In genomic region chr3:157805553-157805952, GRCh38 we compare ENCODE assay signal across 41 cellular contexts.
"Had no signal": no experiment of that assay in that cellular context is flagged by ENCODE, and none has a peak within 500 bp of the region (broad histone marks: within the 10 kb centered on the region; RNA-seq: fewer than 3 reads in every experiment).

No MANE protein-coding gene starts in this region.

- H3K9me3 ChIP-seq: adrenal gland, body of pancreas, breast epithelium had no signal

- H3K27me3 Mint-ChIP-seq: activated naive CD4-positive, alpha-beta T cell treated with anti-CD3 and anti-CD28 coated beads, Interleukin-2, amount 10 ng/mL, durations not matched to agents 7 days and 5 days; activated naive CD8-positive, alpha-beta T cell treated with anti-CD3 and anti-CD28 coated beads for 36 hours; activated naive CD8-positive, alpha-beta T cell treated with anti-CD3 and anti-CD28 coated beads, Interleukin-2, amount 10 ng/mL, durations not matched to agents 7 days and 5 days; activated naive CD8-positive, alpha-beta T cell treated with anti-CD3 and anti-CD28 coated beads, Interleukin-2, amount 50 U/mL, for 24 hours; activated T-cell treated with anti-CD3 and anti-CD28 coated beads, Interleukin-2, amount 50 U/mL, for 24 hours; central memory CD8-positive, alpha-beta T cell had no signal

- H3K4me3 Mint-ChIP-seq: activated naive CD4-positive, alpha-beta T cell treated with anti-CD3 and anti-CD28 coated beads for 36 hours; activated naive CD4-positive, alpha-beta T cell treated with anti-CD3 and anti-CD28 coated beads, Interleukin-2, amount 10 ng/mL, durations not matched to agents 7 days and 5 days; activated naive CD4-positive, alpha-beta T cell treated with anti-CD3 and anti-CD28 coated beads, Interleukin-2, amount 50 U/mL, for 24 hours; activated naive CD8-positive, alpha-beta T cell; activated naive CD8-positive, alpha-beta T cell treated with anti-CD3 and anti-CD28 coated beads for 36 hours; activated naive CD8-positive, alpha-beta T cell treated with anti-CD3 and anti-CD28 coated beads, Interleukin-2, amount 10 ng/mL, durations not matched to agents 7 days and 5 days; activated naive CD8-positive, alpha-beta T cell treated with anti-CD3 and anti-CD28 coated beads, Interleukin-2, amount 50 U/mL, for 24 hours; activated T-cell treated with anti-CD3 and anti-CD28 coated beads, Interleukin-2, amount 50 U/mL, for 24 hours; activated T-cell treated with anti-CD3 and anti-CD28 coated beads, Interleukin-2, amount 50 U/mL, for 4 hours; activated T-cell treated with anti-CD3 and anti-CD28 coated beads, Interleukin-2, amount 50 U/mL, for 72 hours; activated T-helper 1 cell treated with anti-CD3 and anti-CD28 coated beads, Interleukin-12 subunit alpha, Interleukin-12 subunit beta, Interleukin-2, Interleukin-4 antibody, amounts not matched to agents 30 ng/mL and 10 ng/mL and 1 ng/mL, durations not matched to agents 14 hours and 24 hours and 36 hours; activated T-helper 17 cell treated with anti-CD3 and anti-CD28 coated beads, Interleukin-2, amount 50 U/mL, for 72 hours; brain; central memory CD8-positive, alpha-beta T cell had no signal

- H3K27ac Mint-ChIP-seq: activated naive CD4-positive, alpha-beta T cell treated with anti-CD3 and anti-CD28 coated beads for 36 hours; activated naive CD4-positive, alpha-beta T cell treated with anti-CD3 and anti-CD28 coated beads, Interleukin-2, amount 10 ng/mL, durations not matched to agents 7 days and 5 days; activated naive CD4-positive, alpha-beta T cell treated with anti-CD3 and anti-CD28 coated beads, Interleukin-2, amount 50 U/mL, for 24 hours; activated naive CD4-positive, alpha-beta T cell treated with anti-CD3 and anti-CD28 coated beads, Interleukin-2, amount 50 U/mL, for 72 hours; activated naive CD8-positive, alpha-beta T cell; activated naive CD8-positive, alpha-beta T cell treated with anti-CD3 and anti-CD28 coated beads for 36 hours; activated naive CD8-positive, alpha-beta T cell treated with anti-CD3 and anti-CD28 coated beads, Interleukin-2, amount 10 ng/mL, durations not matched to agents 7 days and 5 days; activated naive CD8-positive, alpha-beta T cell treated with anti-CD3 and anti-CD28 coated beads, Interleukin-2, amount 50 U/mL, for 24 hours; activated T-cell treated with anti-CD3 and anti-CD28 coated beads, Interleukin-2, amount 50 U/mL, for 24 hours; activated T-cell treated with anti-CD3 and anti-CD28 coated beads, Interleukin-2, amount 50 U/mL, for 72 hours; activated T-helper 1 cell treated with anti-CD3 and anti-CD28 coated beads, Interleukin-12 subunit alpha, Interleukin-12 subunit beta, Interleukin-2, Interleukin-4 antibody, amounts not matched to agents 30 ng/mL and 10 ng/mL and 1 ng/mL, durations not matched to agents 14 hours and 24 hours and 36 hours; activated T-helper 17 cell treated with anti-CD3 and anti-CD28 coated beads, Interleukin-2, amount 50 U/mL, for 72 hours; activated T-helper 2 cell treated with anti-CD3 and anti-CD28 coated beads, Interferon-gamma antibody, Interleukin-2, Interleukin-4, amounts not matched to agents 10 μg/mL and 5 μg/mL and 100 μg/mL, durations not matched to agents 14 hours and 24 hours and 36 hours; brain had no signal

- FAIRE-seq: astrocyte, bronchial epithelial cell had no signal

- DNase-seq: activated effector memory CD4-positive, alpha-beta T cell treated with anti-CD3 and anti-CD28 coated beads, Interleukin-2, amount 50 U/mL, for 16 hours; activated effector memory CD4-positive, alpha-beta T cell treated with Interleukin-2 at 50 U/mL for 16 hours; activated gamma-delta T cell; activated gamma-delta T cell treated with Interleukin-2 at 50 U/mL for 16 hours; activated naive CD4-positive, alpha-beta T cell; activated naive CD4-positive, alpha-beta T cell treated with anti-CD3 and anti-CD28 coated beads for 36 hours; activated naive CD4-positive, alpha-beta T cell treated with anti-CD3 and anti-CD28 coated beads, Interleukin-2, amount 10 ng/mL, durations not matched to agents 7 days and 5 days; activated naive CD4-positive, alpha-beta T cell treated with anti-CD3 and anti-CD28 coated beads, Interleukin-2, amount 50 U/mL, for 16 hours; activated naive CD4-positive, alpha-beta T cell treated with Interleukin-2 at 50 U/mL for 16 hours; activated naive CD8-positive, alpha-beta T cell treated with anti-CD3 and anti-CD28 coated beads for 36 hours; activated naive CD8-positive, alpha-beta T cell treated with anti-CD3 and anti-CD28 coated beads, Interleukin-2, amount 10 ng/mL, durations not matched to agents 7 days and 5 days; activated naive CD8-positive, alpha-beta T cell treated with anti-CD3 and anti-CD28 coated beads, Interleukin-2, amount 50 U/mL, for 24 hours; activated T-cell treated with anti-CD3 and anti-CD28 coated beads for 4 hours; activated T-cell treated with anti-CD3 and anti-CD28 coated beads, Interleukin-2, amount 50 U/mL, for 1 hour; activated T-cell treated with anti-CD3 and anti-CD28 coated beads, Interleukin-2, amount 50 U/mL, for 24 hours; activated T-cell treated with anti-CD3 and anti-CD28 coated beads, Interleukin-2, amount 50 U/mL, for 4 hours; activated T-cell treated with anti-CD3 and anti-CD28 coated beads, Interleukin-2, amount 50 U/mL, for 48 hours; activated T-cell treated with anti-CD3 and anti-CD28 coated beads, Interleukin-2, amount 50 U/mL, for 72 hours; adrenal gland; amniotic stem cell; amygdala; anterior cingulate cortex; aorta; body of pancreas; brain microvascular endothelial cell; caudate nucleus; central memory CD4-positive, alpha-beta T cell; cerebellar nuclear complex had no signal

- H3K27me3 ChIP-seq: adrenal gland, ascending aorta, body of pancreas, brain microvascular endothelial cell, breast epithelium, cardiac muscle cell had no signal

- H3K4me1 Mint-ChIP-seq: activated naive CD4-positive, alpha-beta T cell treated with anti-CD3 and anti-CD28 coated beads, Interleukin-2, amount 10 ng/mL, durations not matched to agents 7 days and 5 days; activated naive CD4-positive, alpha-beta T cell treated with anti-CD3 and anti-CD28 coated beads, Interleukin-2, amount 50 U/mL, for 24 hours; activated naive CD8-positive, alpha-beta T cell treated with anti-CD3 and anti-CD28 coated beads for 36 hours; activated naive CD8-positive, alpha-beta T cell treated with anti-CD3 and anti-CD28 coated beads, Interleukin-2, amount 10 ng/mL, durations not matched to agents 7 days and 5 days; activated naive CD8-positive, alpha-beta T cell treated with anti-CD3 and anti-CD28 coated beads, Interleukin-2, amount 50 U/mL, for 24 hours; activated T-helper 17 cell treated with anti-CD3 and anti-CD28 coated beads, Interleukin-2, amount 50 U/mL, for 72 hours; central memory CD8-positive, alpha-beta T cell had no signal

- ATAC-seq: activated naive CD4-positive, alpha-beta T cell treated with anti-CD3 and anti-CD28 coated beads, Interleukin-2, amount 50 U/mL, for 72 hours; activated naive CD8-positive, alpha-beta T cell treated with anti-CD3 and anti-CD28 coated beads, Interleukin-2, amount 50 U/mL, for 24 hours; activated T-cell treated with anti-CD3 and anti-CD28 coated beads, Interleukin-2, amount 50 U/mL, for 4 hours; activated T-cell treated with anti-CD3 and anti-CD28 coated beads, Interleukin-2, amount 50 U/mL, for 72 hours; activated T-helper 17 cell treated with anti-CD3 and anti-CD28 coated beads, Interleukin-2, amount 50 U/mL, for 72 hours; body of pancreas had no signal

- H3K36me3 ChIP-seq: adrenal gland, ascending aorta, brain microvascular endothelial cell, breast epithelium, cardiac muscle cell had no signal

- H3K36me3 Mint-ChIP-seq: activated naive CD4-positive, alpha-beta T cell treated with anti-CD3 and anti-CD28 coated beads, Interleukin-2, amount 10 ng/mL, durations not matched to agents 7 days and 5 days; activated naive CD4-positive, alpha-beta T cell treated with anti-CD3 and anti-CD28 coated beads, Interleukin-2, amount 50 U/mL, for 24 hours; activated naive CD8-positive, alpha-beta T cell; activated naive CD8-positive, alpha-beta T cell treated with anti-CD3 and anti-CD28 coated beads for 36 hours; activated naive CD8-positive, alpha-beta T cell treated with anti-CD3 and anti-CD28 coated beads, Interleukin-2, amount 10 ng/mL, durations not matched to agents 7 days and 5 days; brain had no signal

- H3K27ac ChIP-seq: adrenal gland, ascending aorta, body of pancreas, brain microvascular endothelial cell, breast epithelium, cardiac muscle cell had no signal

- H3K4me3 ChIP-seq: adrenal gland, ascending aorta, body of pancreas, breast epithelium, cardiac muscle cell had no signal

- H3K4me1 ChIP-seq: adrenal gland, ascending aorta, body of pancreas, breast epithelium had no signal
